In genomic region chrX:44382871-44383270, GRCh38 we compare ENCODE assay signal across 1 cellular context.
TF ChIP-seq lines count a peak whose summit lies in the region.

No MANE protein-coding gene starts in this region.

TF ChIP-seq in K562, 482 proteins besides CTCF, POLR2A, EP300 and RAD21 (continued from another document):
- no peak for TF ChIP-seq NBN (IDR thresholded peaks at IDR 0.05; ENCODE audit: low read depth)
